Comparison of ENCODE assay signal across 20 cellular contexts in the genomic region with DNA sequence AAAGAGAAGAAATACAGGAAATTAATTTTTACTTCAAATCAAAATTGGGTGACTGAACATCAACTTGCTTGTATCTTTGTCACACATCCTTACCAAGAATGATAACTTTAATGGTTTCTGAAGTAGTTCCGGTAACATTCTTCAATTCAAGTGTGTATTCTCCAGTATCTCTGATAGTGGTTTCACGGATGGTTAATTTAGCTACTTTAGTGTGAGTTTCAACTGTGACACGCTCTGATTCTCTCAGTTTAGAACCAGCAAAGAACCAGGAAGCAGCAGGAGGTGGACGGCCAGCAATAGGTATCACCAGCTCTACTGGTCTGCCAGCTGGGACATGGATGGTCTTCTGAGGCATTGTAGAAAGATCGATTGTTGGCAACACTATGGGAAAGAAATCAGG.
DNase-seq lines count a peak whose midpoint lies in the region; ATAC-seq, FAIRE-seq and TF ChIP-seq lines count a peak whose summit lies in the region.
"Had no signal": no experiment of that assay in that cellular context is flagged by ENCODE, and none has a peak within 500 bp of the region (broad histone marks: within the 10 kb centered on the region; RNA-seq: fewer than 3 reads in every experiment).

No MANE protein-coding gene starts in this region.

- peak; percentile 85 for ATAC-seq in GM12878
- ATAC-seq: HCT116 had no signal

- TF ChIP-seq CTCF in GM12878 (IDR thresholded peaks at IDR 0.05 in 2 of 3, conservative IDR thresholded peaks at IDR 0.05 in 1 of 3; ENCODE audit: control insufficient read depth in 2 of 3, extremely low read depth in 1 of 3, insufficient read depth in 1 of 3, low read depth in 3 of 3, low read length in 3 of 3): no peak
- no peak for TF ChIP-seq CTCF in osteocyte (IDR thresholded peaks at IDR 0.05)

- no peaks in the 10 kb centered on the region for H3K4me1 Mint-ChIP-seq in osteocyte (ENCODE audit: unreplicated experiment)
- H3K4me1 Mint-ChIP-seq: B cell had no signal

- H3K27ac ChIP-seq in GM12878 (ENCODE audit: control insufficient read depth, insufficient read depth) (no peak overlapping the region), GM23248 (no peak overlapping the region)
- H3K27ac ChIP-seq: PC-9 had no signal

- no peaks in the 10 kb centered on the region for H3K9me2 ChIP-seq in GM23248 (ENCODE audit: insufficient read depth)

- H3K36me3 Mint-ChIP-seq in osteocyte (ENCODE audit: unreplicated experiment): peaks cover 57% of the 10 kb centered on the region

- no peak for TF ChIP-seq EP300 in GM12878 (IDR thresholded peaks at IDR 0.05; ENCODE audit: borderline replicate concordance in 1 of 2, control insufficient read depth in 1 of 2, low read depth in 2 of 2, low read length in 2 of 2)

- WGBS in GM12878 (ENCODE audit: insufficient coverage, insufficient replicate concordance, low lambda C conversion rate, missing lambda C conversion rate): 93% methylated on average over 5 of the region's 5 CpGs
- 96% methylated on average over 5 of the region's 5 CpGs for WGBS in GM23248 (ENCODE audit: low coverage in 1 of 2, low lambda C conversion rate in 2 of 2, missing lambda C conversion rate in 2 of 2), 2 experiments

- H3K79me2 ChIP-seq in GM12878 (ENCODE audit: control insufficient read depth, insufficient read depth, low read length): no peaks in the 10 kb centered on the region
- peaks cover 20% of the 10 kb centered on the region; the same call in 1 of the 2 replicates for H3K79me2 ChIP-seq in GM23248 (ENCODE audit: insufficient read depth)

- no peaks in the 10 kb centered on the region for H3F3A ChIP-seq in GM23248 (ENCODE audit: insufficient read depth)

- peaks cover 14% of the 10 kb centered on the region for H3K4me1 ChIP-seq in GM12878 (ENCODE audit: control insufficient read depth, insufficient read depth, low read length)
- no peaks in the 10 kb centered on the region for H3K4me1 ChIP-seq in GM23248 (ENCODE audit: insufficient read depth)

- CTCF ChIA-PET in GM12878 (lab: Yijun Ruan, JAX): no interaction called here

- in situ Hi-C loops in GM12878 (cut with MboI) (no loop called here), GM23248 (cut with MboI) (no loop called here)

- intact Hi-C loops in GM12878 (cut with micrococcal nuclease; ENCODE audit: unreplicated experiment): no loop called here

- POLR2A ChIA-PET in GM12878 (lab: Charles Lee): no interaction called here

- FAIRE-seq in GM12878 (lab: Jason Lieb, UNC): peak; percentile 54
- FAIRE-seq: GM12891 had no signal

- H3K4me2 ChIP-seq in GM12878 (ENCODE audit: control insufficient read depth, insufficient read depth) (0 out of 2 replicates have a peak overlapping the region, but pooled peaks have one; percentile 19), GM23248 (ENCODE audit: unreplicated experiment) (no peak overlapping the region)
- H3K4me2 ChIP-seq: PC-9 had no signal

- no peak overlapping the region for H3K27ac Mint-ChIP-seq in osteocyte (ENCODE audit: unreplicated experiment)
- H3K27ac Mint-ChIP-seq: B cell had no signal

- H3K36me3 ChIP-seq in GM12878 (ENCODE audit: control insufficient read depth in 2 of 2, insufficient read depth in 2 of 2, low read length in 1 of 2): peaks cover 7 to 39% of the 10 kb centered on the region in 2 experiments
- H3K36me3 ChIP-seq in GM23248 (ENCODE audit: low read depth): peaks cover 26% of the 10 kb centered on the region; the same call in 1 of the 2 replicates

- TF ChIP-seq POLR2A in GM12878 (IDR thresholded peaks at IDR 0.05; ENCODE audit: low read depth, low read length): no peak

- BruUV-seq in GM12878 (replicated peaks; lab: Mats Ljungman, UMichigan): no TSS peak

- no peak overlapping the region for H3K9ac ChIP-seq in GM12878 (ENCODE audit: control insufficient read depth, insufficient read depth, low read length)
- H3K9ac ChIP-seq in GM23248: no peak overlapping the region

- no peaks in the 10 kb centered on the region for H3K27me3 ChIP-seq in GM12878 (replicated peaks in 1 of 2; ENCODE audit: control insufficient read depth in 2 of 2, insufficient read depth in 2 of 2, low read length in 1 of 2)
- H3K27me3 ChIP-seq in GM23248 (replicated peaks; ENCODE audit: insufficient read depth): no peaks in the 10 kb centered on the region

- no peaks in the 10 kb centered on the region for H3K27me3 Mint-ChIP-seq in osteocyte (ENCODE audit: unreplicated experiment)
- H3K27me3 Mint-ChIP-seq: B cell had no signal

- peak; percentile 79 for DNase-seq in DMS79 (lab: John Stamatoyannopoulos, UW)
- DNase-seq in GM12878 (ENCODE audit: low read depth, low spot score): no peak
- peak; percentile 13 for DNase-seq in osteocyte (ENCODE audit: extremely low spot score, unreplicated experiment)
- no peak for DNase-seq in DMS114 treated with DMSO at 0.1 percent for 48 hours (lab: John Stamatoyannopoulos, UW; ENCODE audit: unreplicated experiment)
- DNase-seq in GM19240 (ENCODE audit: insufficient read length, low spot score): no peak
- no peak for DNase-seq in RPMI8226
- no peak for DNase-seq in GM23248
- DNase-seq: EL, GDM1, NCI-H1092, NCI-H1417 treated with DMSO at 0.1 percent for 48 hours, NCI-H1694 treated with DMSO at 0.1 percent for 48 hours, NCI-H2081, NCI-H2227 treated with DMSO at 0.1 percent for 48 hours, NCI-H526 treated with DMSO at 0.1 percent for 48 hours, PC-9, SHP77 treated with DMSO at 0.1 percent for 48 hours had no signal

- no peak overlapping the region for H3K4me3 Mint-ChIP-seq in osteocyte (ENCODE audit: unreplicated experiment)
- H3K4me3 Mint-ChIP-seq: B cell had no signal

- H3K4me3 ChIP-seq in GM12878 (no peak overlapping the region), GM23248 (no peak overlapping the region)
- H3K4me3 ChIP-seq: PC-9 had no signal

- RAD21 ChIA-PET in GM12878 (lab: Charles Lee; ENCODE audit: unreplicated experiment): no interaction called here

- SMC1A ChIA-PET in GM12878 (lab: Charles Lee; ENCODE audit: uncharacterized antibody, unreplicated experiment): interaction anchor here (1.1 to 1.6 kb wide), 3 partner anchors 17 to 77 kb away, joined by 3 to 5 read pairs (median 4); no protein-coding TSS in a partner anchor

- H3K9me3 Mint-ChIP-seq in osteocyte (ENCODE audit: unreplicated experiment): peaks cover 2% of the 10 kb centered on the region

- H2AFZ ChIP-seq in GM12878 (ENCODE audit: control insufficient read depth, low read depth, low read length) (no peak overlapping the region), GM23248 (no peak overlapping the region)
- H2AFZ ChIP-seq: PC-9 had no signal

- H4K20me1 ChIP-seq in GM12878 (ENCODE audit: control insufficient read depth, insufficient read depth) (no peaks in the 10 kb centered on the region), GM23248 (ENCODE audit: insufficient read depth) (no peaks in the 10 kb centered on the region)

- H3K9me3 ChIP-seq in GM12878 (replicated peaks; ENCODE audit: control insufficient read depth, insufficient read depth, low read length) (no peaks in the 10 kb centered on the region; the same call in 2 of the 3 replicates), GM23248 (ENCODE audit: low read depth) (no peaks in the 10 kb centered on the region)

- no peak for TF ChIP-seq RAD21 in GM12878 (IDR thresholded peaks at IDR 0.05; ENCODE audit: insufficient read depth, low read depth, low read length)

TF ChIP-seq in GM12878, 131 proteins besides CTCF, POLR2A, EP300 and RAD21:
- no peak for TF ChIP-seq JUNB (IDR thresholded peaks at IDR 0.05)
- TF ChIP-seq, protein P1, sequence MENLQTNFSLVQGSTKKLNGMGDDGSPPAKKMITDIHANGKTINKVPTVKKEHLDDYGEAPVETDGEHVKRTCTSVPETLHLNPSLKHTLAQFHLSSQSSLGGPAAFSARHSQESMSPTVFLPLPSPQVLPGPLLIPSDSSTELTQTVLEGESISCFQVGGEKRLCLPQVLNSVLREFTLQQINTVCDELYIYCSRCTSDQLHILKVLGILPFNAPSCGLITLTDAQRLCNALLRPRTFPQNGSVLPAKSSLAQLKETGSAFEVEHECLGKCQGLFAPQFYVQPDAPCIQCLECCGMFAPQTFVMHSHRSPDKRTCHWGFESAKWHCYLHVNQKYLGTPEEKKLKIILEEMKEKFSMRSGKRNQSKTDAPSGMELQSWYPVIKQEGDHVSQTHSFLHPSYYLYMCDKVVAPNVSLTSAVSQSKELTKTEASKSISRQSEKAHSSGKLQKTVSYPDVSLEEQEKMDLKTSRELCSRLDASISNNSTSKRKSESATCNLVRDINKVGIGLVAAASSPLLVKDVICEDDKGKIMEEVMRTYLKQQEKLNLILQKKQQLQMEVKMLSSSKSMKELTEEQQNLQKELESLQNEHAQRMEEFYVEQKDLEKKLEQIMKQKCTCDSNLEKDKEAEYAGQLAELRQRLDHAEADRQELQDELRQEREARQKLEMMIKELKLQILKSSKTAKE (IDR thresholded peaks at IDR 0.05; ENCODE audit: low read depth, poor library complexity, severe bottlenecking): no peak
- TF ChIP-seq RFX5 (IDR thresholded peaks at IDR 0.05; ENCODE audit: low read depth, low read length): no peak
TF ChIP-seq in GM12878: peak in this region for 0.

Comparison
In these comparisons a context has a peak if more than half of its experiments do, and no peak if none do; other contexts are left out.
1. DNase-seq: peak in DMS79 (single experiment) and osteocyte (single experiment); none in GM12878 (single experiment), DMS114 treated with DMSO at 0.1 percent for 48 hours (single experiment), GM19240 (single experiment), RPMI8226 (single experiment) and GM23248 (single experiment).